In the genomic region with DNA sequence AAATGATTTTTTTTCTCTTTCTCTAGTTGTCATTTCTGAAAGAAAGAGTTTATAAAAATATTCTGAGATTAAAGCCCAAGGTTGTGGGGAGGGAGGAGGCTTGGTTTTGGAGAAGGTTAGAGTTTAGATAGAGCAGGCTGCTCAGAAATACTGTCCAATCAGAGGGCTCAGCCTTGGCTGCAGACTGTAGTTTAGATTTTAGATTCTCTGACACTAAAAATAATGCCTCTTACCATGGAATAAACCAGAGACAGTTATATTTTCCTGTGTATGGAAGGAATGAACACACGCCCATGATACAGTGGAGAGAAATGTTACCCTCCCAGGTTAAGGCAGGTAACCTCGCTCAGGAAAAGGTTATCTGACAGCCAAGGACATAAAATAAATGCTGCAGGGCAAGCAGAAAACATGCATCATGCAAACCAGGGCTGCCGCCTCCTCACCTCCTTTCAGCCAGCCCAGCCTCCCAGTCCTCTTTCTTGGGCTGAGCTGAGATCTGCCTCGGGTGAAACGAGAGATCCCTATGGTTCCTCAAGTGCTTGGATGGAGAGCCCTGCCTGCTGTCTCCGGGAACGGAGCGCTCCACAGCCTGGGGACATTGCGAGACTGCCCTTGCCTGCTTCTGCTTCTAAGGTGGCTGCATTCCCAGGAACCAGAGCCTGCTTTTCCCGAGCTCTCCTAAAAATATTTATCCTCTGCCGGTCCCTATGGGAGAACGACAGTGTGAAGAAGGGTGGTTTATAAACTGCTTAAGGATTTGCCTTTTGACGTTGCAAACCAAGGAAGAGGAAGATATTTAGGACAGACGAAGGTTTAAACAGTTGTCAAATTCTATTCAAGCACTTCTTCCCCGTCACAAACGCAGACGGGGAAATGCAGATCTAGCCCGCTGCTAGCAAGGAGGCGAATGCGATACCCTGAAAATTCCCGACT, we compare ENCODE assay signal across 8 cellular contexts. TPM values are rescaled to one million over a fixed set of nuclear protein-coding genes. Genes with fewer than 3 reads are reported as not detected.
DNase-seq lines count a peak whose midpoint lies in the region; ATAC-seq lines count a peak whose summit lies in the region.

No MANE protein-coding gene starts in this region.

- peaks cover 2% of the 10 kb centered on the region for H3K79me1 ChIP-seq in trophoblast cell (ENCODE audit: low read length)

- H3K9me3 ChIP-seq in trophoblast cell (ENCODE audit: insufficient read depth, low read depth, low read length): no peaks in the 10 kb centered on the region

- peak; percentile 4 for ATAC-seq in GM21723 (IDR thresholded peaks at IDR 0.05; ENCODE audit: unreplicated experiment)
- peak; percentile 72 for ATAC-seq in left ventricle myocardium superior
- no peak for ATAC-seq in HG03520 (IDR thresholded peaks at IDR 0.05; ENCODE audit: unreplicated experiment)

- WGBS in trophoblast cell (ENCODE audit: extremely low coverage, insufficient coverage, insufficient read length): no CpG with 5 or more reads among the region's 21 CpGs

- no peak overlapping the region for H3K23ac ChIP-seq in trophoblast cell (ENCODE audit: low read length)

- no peaks in the 10 kb centered on the region for H3K36me3 ChIP-seq in trophoblast cell (ENCODE audit: control insufficient read depth in 1 of 2, insufficient read depth in 2 of 2, low read length in 2 of 2)

- no peaks in the 10 kb centered on the region for H3K79me2 ChIP-seq in trophoblast cell (ENCODE audit: control insufficient read depth, insufficient read depth, low read length, poor library complexity)

- peak overlapping the region; percentile 83 for H3K4me3 ChIP-seq in trophoblast cell (ENCODE audit: low read depth, low read length)

- peak overlapping the region; percentile 71 for H4K8ac ChIP-seq in trophoblast cell (ENCODE audit: low read depth, low read length)

- no peak overlapping the region for H2BK120ac ChIP-seq in trophoblast cell (ENCODE audit: insufficient read depth, low read length, poor library complexity)

- H3K4ac ChIP-seq in trophoblast cell (ENCODE audit: low read depth, low read length): no peak overlapping the region

- H4K12ac ChIP-seq in trophoblast cell (ENCODE audit: low read depth, low read length): no peak overlapping the region

- H3K27ac ChIP-seq in trophoblast cell (ENCODE audit: low read depth, low read length): no peak overlapping the region

- no peak overlapping the region for H2BK12ac ChIP-seq in trophoblast cell (ENCODE audit: low read length)

- no peak overlapping the region for H2AK5ac ChIP-seq in trophoblast cell (ENCODE audit: low read length)

- DNase-seq in D341Med (ENCODE audit: low spot score): peak; percentile 56
- DNase-seq in NCI-H526 treated with DMSO at 0.1 percent for 48 hours (lab: John Stamatoyannopoulos, UW): peak; percentile 20
- DNase-seq in amygdala (lab: John Stamatoyannopoulos, UW): peak in 33 of 56 donors; percentile 4 to 45 (median 17)
- peak; percentile 63 for DNase-seq in left ventricle myocardium superior
- DNase-seq in trophoblast cell: peak; percentile 80 to 87
- DNase-seq in HuH-7 (ENCODE audit: low spot score): no peak

- H3K4me2 ChIP-seq in trophoblast cell (ENCODE audit: low read length): peak overlapping the region; percentile 89

- H3K4me1 ChIP-seq in trophoblast cell (ENCODE audit: control insufficient read depth in 1 of 2, insufficient read depth in 2 of 2, low read length in 2 of 2): peaks cover 2 to 4% of the 10 kb centered on the region in 2 experiments

- intact Hi-C loops in left ventricle myocardium superior (cut with micrococcal nuclease): loop anchor here (5.0 kb wide), 1 partner anchor 38 kb away; no protein-coding TSS in a partner anchor

- H2BK5ac ChIP-seq in trophoblast cell (ENCODE audit: low read depth, low read length, poor library complexity): no peak overlapping the region

- H3K14ac ChIP-seq in trophoblast cell (ENCODE audit: low read length): no peak overlapping the region

- H3K9ac ChIP-seq in trophoblast cell (ENCODE audit: low read length): no peak overlapping the region

- no peak overlapping the region for H4K91ac ChIP-seq in trophoblast cell (ENCODE audit: low read depth, low read length)

- H3K18ac ChIP-seq in trophoblast cell (ENCODE audit: low read length): no peak overlapping the region

- peak overlapping the region; percentile 51 for H2AFZ ChIP-seq in trophoblast cell (ENCODE audit: insufficient read depth, low read length, poor library complexity)

- H3K27me3 ChIP-seq in trophoblast cell (ENCODE audit: insufficient read depth, low read length): no peaks in the 10 kb centered on the region

RNA-seq across cellular contexts. Expression of a gene that starts 0.8 kb away (rescaled TPM):
- total RNA-seq in left ventricle myocardium superior: 63.6 TPM
- 1.8 and 2.0 TPM in 2 replicates for polyA plus RNA-seq in trophoblast cell (2013)

RNA-seq across cellular contexts. Expression of a gene that starts 40.5 kb away (rescaled TPM):
- total RNA-seq in left ventricle myocardium superior: 4.8 TPM
- 27.3 and 28.9 TPM in 2 replicates for polyA plus RNA-seq in trophoblast cell (2013)
